17 cellular contexts compared by ENCODE assay signal in the genomic region with DNA sequence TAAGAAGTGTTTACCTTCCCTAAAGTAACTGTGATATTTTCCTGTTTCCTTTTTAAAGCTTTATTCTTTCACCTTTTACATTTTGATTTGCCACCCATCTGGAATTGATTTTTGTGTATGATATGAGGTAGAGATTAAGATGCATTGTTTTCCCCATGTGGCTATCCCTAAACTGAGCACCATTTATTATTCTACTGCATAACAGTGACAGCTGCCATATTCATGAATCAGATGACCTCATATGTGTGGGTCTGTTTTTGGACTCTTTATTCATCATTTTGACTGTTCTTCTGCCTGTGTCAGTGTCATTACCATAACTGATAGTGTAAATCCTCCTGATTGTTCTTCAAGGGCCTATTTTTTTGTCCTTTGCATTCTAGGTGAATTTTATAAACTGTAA. TPM values are rescaled to one million over a fixed set of nuclear protein-coding genes. Genes with fewer than 3 reads are reported as not detected.
DNase-seq lines count a peak whose midpoint lies in the region; ATAC-seq, FAIRE-seq and TF ChIP-seq lines count a peak whose summit lies in the region.
"Had no signal": no experiment of that assay in that cellular context is flagged by ENCODE, and none has a peak within 500 bp of the region (broad histone marks: within the 10 kb centered on the region; RNA-seq: fewer than 3 reads in every experiment).

No MANE protein-coding gene starts in this region.

- H3K9me3 Mint-ChIP-seq in astrocyte (ENCODE audit: unreplicated experiment) = no peaks in the 10 kb centered on the region
- no peaks in the 10 kb centered on the region for H3K9me3 Mint-ChIP-seq in effector memory CD8-positive, alpha-beta T cell
- H3K9me3 Mint-ChIP-seq: activated naive CD8-positive, alpha-beta T cell treated with anti-CD3 and anti-CD28 coated beads, Interleukin-2, amount 10 ng/mL, durations not matched to agents 7 days and 5 days had no signal

- peaks cover 13% of the 10 kb centered on the region for H3K4me1 ChIP-seq in astrocyte (ENCODE audit: insufficient read depth, low read length)

- TF ChIP-seq CTCF in astrocyte (IDR thresholded peaks at IDR 0.05; ENCODE audit: insufficient read depth, low read depth, low read length) = no peak

- no peak overlapping the region for H3K4me3 Mint-ChIP-seq in astrocyte (ENCODE audit: unreplicated experiment)
- no peak overlapping the region for H3K4me3 Mint-ChIP-seq in effector memory CD8-positive, alpha-beta T cell
- H3K4me3 Mint-ChIP-seq: activated naive CD8-positive, alpha-beta T cell treated with anti-CD3 and anti-CD28 coated beads, Interleukin-2, amount 10 ng/mL, durations not matched to agents 7 days and 5 days had no signal

- CTCF ChIA-PET in HEK293T (lab: Yijun Ruan, JAX) = interaction anchor here (0.7 kb wide), 1 partner anchor 21 kb away, joined by 5 read pairs; no protein-coding TSS in a partner anchor

- H3K27me3 Mint-ChIP-seq in astrocyte (ENCODE audit: low read depth, unreplicated experiment) = no peaks in the 10 kb centered on the region
- H3K27me3 Mint-ChIP-seq in effector memory CD8-positive, alpha-beta T cell = no peaks in the 10 kb centered on the region
- H3K27me3 Mint-ChIP-seq: activated naive CD8-positive, alpha-beta T cell treated with anti-CD3 and anti-CD28 coated beads, Interleukin-2, amount 10 ng/mL, durations not matched to agents 7 days and 5 days had no signal

- no peaks in the 10 kb centered on the region for H3K9me3 ChIP-seq in astrocyte (ENCODE audit: insufficient read depth, low read depth, low read length)
- H3K9me3 ChIP-seq: mucosa of descending colon, sigmoid colon had no signal

- no peak for ATAC-seq in effector memory CD8-positive, alpha-beta T cell (replicated peaks)
- no peak for ATAC-seq in esophagus mucosa
- ATAC-seq: mucosa of descending colon, Panc1 had no signal

- H2AFZ ChIP-seq in astrocyte (ENCODE audit: low read depth, low read length) = no peak overlapping the region

- peak overlapping the region; percentile 3 for H3K4me2 ChIP-seq in astrocyte (ENCODE audit: low read length)

- no peak for FAIRE-seq in astrocyte (lab: Jason Lieb, UNC)
- FAIRE-seq: HTR-8/SVneo had no signal

- no peaks in the 10 kb centered on the region for H3K36me3 Mint-ChIP-seq in astrocyte (ENCODE audit: low read depth, unreplicated experiment)
- peaks cover 3% of the 10 kb centered on the region for H3K36me3 Mint-ChIP-seq in effector memory CD8-positive, alpha-beta T cell (ENCODE audit: insufficient read depth)

- no peak overlapping the region for H3K9ac ChIP-seq in astrocyte (ENCODE audit: low read length)

- H3K27me3 ChIP-seq in astrocyte (ENCODE audit: insufficient read depth, low read length) = no peaks in the 10 kb centered on the region
- no peaks in the 10 kb centered on the region for H3K27me3 ChIP-seq in layer of hippocampus (ENCODE audit: control insufficient read depth, insufficient read depth, low read length)
- H3K27me3 ChIP-seq: sigmoid colon had no signal

- H3K27ac ChIP-seq in astrocyte (ENCODE audit: low read depth, low read length) (no peak overlapping the region), layer of hippocampus (ENCODE audit: low read depth, low read length) (peak overlapping the region; percentile 35)
- H3K27ac ChIP-seq: sigmoid colon had no signal

- H4K20me1 ChIP-seq in astrocyte (ENCODE audit: insufficient read depth, low read length) = peaks cover 85% of the 10 kb centered on the region

- H3K4me3 ChIP-seq in astrocyte (ENCODE audit: insufficient read depth, low read depth, low read length) = no peak overlapping the region
- H3K4me3 ChIP-seq: mucosa of descending colon, sigmoid colon had no signal

- DNase-seq in Ammon's horn (ENCODE audit: low spot score) = peak; percentile 58
- DNase-seq in HEK293T (ENCODE audit: extremely low spot score) = no peak
- DNase-seq in astrocyte (ENCODE audit: low read depth) = peak; percentile 20
- DNase-seq in effector memory CD8-positive, alpha-beta T cell = no peak
- DNase-seq in NCI-H510A (lab: John Stamatoyannopoulos, UW) = no peak
- no peak for DNase-seq in Kasumi-1 (lab: John Stamatoyannopoulos, UW)
- DNase-seq: activated CD4-positive, alpha-beta T cell treated with anti-CD3 and anti-CD28 coated beads, Interleukin-2, amount 50 U/mL, for 4 hours; activated naive CD8-positive, alpha-beta T cell treated with anti-CD3 and anti-CD28 coated beads, Interleukin-2, amount 10 ng/mL, durations not matched to agents 7 days and 5 days; activated T-cell treated with anti-CD3 and anti-CD28 coated beads, Interleukin-2, amount 50 U/mL, for 48 hours; mucosa of descending colon; NCI-H526; sigmoid colon; stimulated activated CD4-positive, alpha-beta T cell treated with anti-CD3 and anti-CD28 coated beads, Interleukin-2, amount 100 ng/mL, for 24 hours had no signal

- peaks cover 95% of the 10 kb centered on the region for H3K79me2 ChIP-seq in astrocyte (ENCODE audit: insufficient read depth, low read length)

- H3K36me3 ChIP-seq in astrocyte (ENCODE audit: insufficient read depth, low read length) = no peaks in the 10 kb centered on the region
- H3K36me3 ChIP-seq: sigmoid colon had no signal

- peaks cover 28% of the 10 kb centered on the region for H3K4me1 Mint-ChIP-seq in astrocyte (ENCODE audit: low read depth, unreplicated experiment)
- peaks cover 24 to 47% of the 10 kb centered on the region in 2 donors for H3K4me1 Mint-ChIP-seq in effector memory CD8-positive, alpha-beta T cell (ENCODE audit: low read depth in 2 of 2)

- POLR2A ChIA-PET in HEK293T (lab: Yijun Ruan, JAX) = no interaction called here

- no peak overlapping the region for H3K27ac Mint-ChIP-seq in astrocyte (ENCODE audit: unreplicated experiment)
- H3K27ac Mint-ChIP-seq in effector memory CD8-positive, alpha-beta T cell = no peak overlapping the region
- H3K27ac Mint-ChIP-seq: activated naive CD8-positive, alpha-beta T cell treated with anti-CD3 and anti-CD28 coated beads, Interleukin-2, amount 10 ng/mL, durations not matched to agents 7 days and 5 days had no signal

TF ChIP-seq in HEK293T, 16 proteins besides CTCF, POLR2A, EP300 and RAD21:
- TF ChIP-seq SP1 (IDR thresholded peaks at IDR 0.05) = no peak
- TF ChIP-seq LEF1 (IDR thresholded peaks at IDR 0.05; ENCODE audit: borderline replicate concordance) = no peak
- TF ChIP-seq, protein P1, sequence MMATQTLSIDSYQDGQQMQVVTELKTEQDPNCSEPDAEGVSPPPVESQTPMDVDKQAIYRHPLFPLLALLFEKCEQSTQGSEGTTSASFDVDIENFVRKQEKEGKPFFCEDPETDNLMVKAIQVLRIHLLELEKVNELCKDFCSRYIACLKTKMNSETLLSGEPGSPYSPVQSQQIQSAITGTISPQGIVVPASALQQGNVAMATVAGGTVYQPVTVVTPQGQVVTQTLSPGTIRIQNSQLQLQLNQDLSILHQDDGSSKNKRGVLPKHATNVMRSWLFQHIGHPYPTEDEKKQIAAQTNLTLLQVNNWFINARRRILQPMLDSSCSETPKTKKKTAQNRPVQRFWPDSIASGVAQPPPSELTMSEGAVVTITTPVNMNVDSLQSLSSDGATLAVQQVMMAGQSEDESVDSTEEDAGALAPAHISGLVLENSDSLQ (IDR thresholded peaks at IDR 0.05) = peak; percentile 61
TF ChIP-seq in HEK293T: peak in this region for 1.

RNA-seq across cellular contexts. Expression of gene HIPK3, which starts 50.8 kb away (rescaled TPM):
- 73.2 and 78.5 TPM in 2 replicates for total RNA-seq in astrocyte
- total RNA-seq in esophagus mucosa = 61.4 TPM

Comparison
In these comparisons a context has a peak if more than half of its experiments do, and no peak if none do; other contexts are left out.
1. DNase-seq: peak in Ammon's horn (single experiment) and astrocyte (single experiment); none in HEK293T (single experiment), effector memory CD8-positive, alpha-beta T cell (0 of 3), NCI-H510A (single experiment) and Kasumi-1 (0 of 2).